In the genomic region with DNA sequence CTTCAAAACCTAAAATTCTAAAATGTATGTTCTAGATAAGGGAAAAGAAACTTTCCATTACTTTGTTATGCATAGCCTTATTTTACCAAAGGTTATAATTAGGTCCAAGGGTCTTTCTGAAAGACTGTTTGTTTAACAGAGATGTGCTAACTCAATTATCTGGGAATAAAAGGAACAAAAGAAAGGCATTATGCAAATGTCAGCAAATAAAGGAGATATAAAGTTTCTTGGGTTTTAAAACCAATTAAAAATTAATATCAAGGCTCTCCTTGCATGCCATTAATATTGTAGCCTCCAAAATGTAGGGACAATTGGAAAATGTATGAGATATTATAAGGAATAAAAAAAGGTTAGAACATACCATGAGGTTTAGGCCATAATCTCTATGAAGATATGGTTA, we compare ENCODE assay signal across 22 cellular contexts.
A peak's percentile ranks its signal among the peaks of the same experiment; 100 is the strongest.
DNase-seq lines count a peak whose midpoint lies in the region; ATAC-seq, FAIRE-seq and TF ChIP-seq lines count a peak whose summit lies in the region.
"Had no signal": no experiment of that assay in that cellular context is flagged by ENCODE, and none has a peak within 500 bp of the region (broad histone marks: within the 10 kb centered on the region; RNA-seq: fewer than 3 reads in every experiment).

No MANE protein-coding gene starts in this region.

- no peaks in the 10 kb centered on the region for H3K9me3 ChIP-seq in HepG2 (ENCODE audit: low read length)
- H3K9me3 ChIP-seq in right lobe of liver, result no peaks in the 10 kb centered on the region
- peaks cover 4% of the 10 kb centered on the region; the same call in 1 of the 2 replicates for H3K9me3 ChIP-seq in SJCRH30 (replicated peaks)
- H3K9me3 ChIP-seq: Caco-2 had no signal

- TF ChIP-seq RAD21 in HepG2 (CRISPR knock-in tag; IDR thresholded peaks at IDR 0.05), result no peak

- TF ChIP-seq CTCF in HepG2 (CRISPR knock-in tag; IDR thresholded peaks at IDR 0.05) (no peak), right lobe of liver (IDR thresholded peaks at IDR 0.05) (no peak)

- H3K27ac ChIP-seq in HepG2 (ENCODE audit: extremely low read length, insufficient read depth, low read length), result no peak overlapping the region
- H3K27ac ChIP-seq in right lobe of liver, result no peak overlapping the region
- H3K27ac ChIP-seq in SJCRH30, result no peak overlapping the region
- H3K27ac ChIP-seq: 22Rv1; BLaER1 treated with 17β-estradiol and CSF1 and Interleukin-3, amounts not matched to agents 10 nM and 100 nM; C4-2B had no signal

- in situ Hi-C loops in HepG2 (cut with HindIII; ENCODE audit: extremely low pct_ligation_motif_present, low pct_unique_long_range_greater_than_20kb), result no loop called here

- CTCF ChIA-PET in HepG2 (lab: Yijun Ruan, JAX; ENCODE audit: low intra/inter-chr PET ratio, low total read pairs), result no interaction called here

- no peaks in the 10 kb centered on the region for H3K79me2 ChIP-seq in HepG2 (ENCODE audit: insufficient read depth, low read length)

- POLR2A ChIA-PET in HepG2 (lab: Yijun Ruan, JAX), result no interaction called here

- TF ChIP-seq EP300 in HepG2 (IDR thresholded peaks at IDR 0.05; ENCODE audit: low read depth in 2 of 2, low read length in 2 of 2) (no peak), HepG2 (CRISPR knock-in tag; IDR thresholded peaks at IDR 0.05; ENCODE audit: borderline replicate concordance) (no peak)

- H3K4me3 ChIP-seq in HepG2 (replicated peaks in 1 of 3; ENCODE audit: insufficient read depth in 1 of 3, low read depth in 2 of 3, low read length in 3 of 3) (no peak overlapping the region), right lobe of liver (no peak overlapping the region), SJCRH30 (no peak overlapping the region)
- H3K4me3 ChIP-seq: BLaER1 treated with 17β-estradiol and CSF1 and Interleukin-3, amounts not matched to agents 10 nM and 100 nM had no signal

- H3K4me2 ChIP-seq in HepG2 (ENCODE audit: low read depth, low read length), result no peak overlapping the region
- H3K4me2 ChIP-seq: BLaER1 treated with 17β-estradiol and CSF1 and Interleukin-3, amounts not matched to agents 10 nM and 100 nM had no signal

- no peaks in the 10 kb centered on the region for H3K36me3 ChIP-seq in HepG2 (replicated peaks in 1 of 2; ENCODE audit: control insufficient read depth in 1 of 2, insufficient read depth in 2 of 2, low read length in 2 of 2)
- H3K36me3 ChIP-seq in right lobe of liver, result no peaks in the 10 kb centered on the region
- H3K36me3 ChIP-seq in SJCRH30, result no peaks in the 10 kb centered on the region
- H3K36me3 ChIP-seq: BLaER1 treated with 17β-estradiol and CSF1 and Interleukin-3, amounts not matched to agents 10 nM and 100 nM had no signal

- H3K4me1 ChIP-seq in HepG2 (ENCODE audit: insufficient read depth, low read length), result no peaks in the 10 kb centered on the region
- no peaks in the 10 kb centered on the region for H3K4me1 ChIP-seq in right lobe of liver
- no peaks in the 10 kb centered on the region for H3K4me1 ChIP-seq in SJCRH30
- H3K4me1 ChIP-seq: BLaER1 treated with 17β-estradiol and CSF1 and Interleukin-3, amounts not matched to agents 10 nM and 100 nM; Caco-2 had no signal

- BruUV-seq in HepG2 (replicated peaks; lab: Mats Ljungman, UMichigan), result no TSS peak

- no peaks in the 10 kb centered on the region; a peak in 1 of 5 replicates for H3K27me3 ChIP-seq in HepG2 (ENCODE audit: control insufficient read depth in 1 of 2, insufficient read depth in 2 of 2, low read length in 2 of 2)
- H3K27me3 ChIP-seq in right lobe of liver, result no peaks in the 10 kb centered on the region
- no peaks in the 10 kb centered on the region for H3K27me3 ChIP-seq in SJCRH30
- H3K27me3 ChIP-seq: BLaER1 treated with 17β-estradiol and CSF1 and Interleukin-3, amounts not matched to agents 10 nM and 100 nM had no signal

- H3K9ac ChIP-seq in HepG2 (ENCODE audit: insufficient read depth, low read depth, low read length), result no peak overlapping the region
- H3K9ac ChIP-seq: BLaER1 treated with 17β-estradiol and CSF1 and Interleukin-3, amounts not matched to agents 10 nM and 100 nM had no signal

- intact Hi-C loops in HepG2 (cut with micrococcal nuclease; ENCODE audit: unreplicated experiment) (no loop called here), right lobe of liver (cut with DNase I) (no loop called here)

- no peaks in the 10 kb centered on the region for H4K20me1 ChIP-seq in HepG2 (ENCODE audit: insufficient read depth, low read length)
- H4K20me1 ChIP-seq: BLaER1 treated with 17β-estradiol and CSF1 and Interleukin-3, amounts not matched to agents 10 nM and 100 nM had no signal

- DNase-seq in NCI-H748 (lab: John Stamatoyannopoulos, UW; ENCODE audit: unreplicated experiment) (peak; percentile 53), NCI-H748 treated with DMSO at 0.1 percent for 48 hours (lab: John Stamatoyannopoulos, UW) (no peak), HepG2 (ENCODE audit: low spot score) (no peak), right lobe of liver (no peak), NCI-H146 (lab: John Stamatoyannopoulos, UW) (peak; percentile 3), NCI-H69 (lab: John Stamatoyannopoulos, UW) (peak; percentile 55), KG1 (lab: John Stamatoyannopoulos, UW) (no peak), SJCRH30 (no peak)
- DNase-seq: AML-193; Caco-2; Calu3; CD4-positive, alpha-beta T cell; CD8-positive, alpha-beta T cell; DMS79 treated with DMSO at 0.1 percent for 48 hours; GF-D8 had no signal

- ATAC-seq in HepG2 (no peak), right lobe of liver (no peak)
- ATAC-seq: CD8-positive, alpha-beta T cell had no signal

- FAIRE-seq in HepG2 (lab: Jason Lieb, UNC), result no peak
- FAIRE-seq: D721Med, G401.6, GM12891, GM19239 had no signal

- H2AFZ ChIP-seq in HepG2 (ENCODE audit: low read length), result no peak overlapping the region

- no peak for TF ChIP-seq POLR2A in HepG2 (IDR thresholded peaks at IDR 0.05; ENCODE audit: insufficient read depth in 1 of 2, low read depth in 2 of 2, low read length in 2 of 2)
- no peak for TF ChIP-seq POLR2A in right lobe of liver (IDR thresholded peaks at IDR 0.05)

TF ChIP-seq in HepG2, 621 proteins besides CTCF, POLR2A, EP300 and RAD21:
- peak; percentile 79 to 89 for TF ChIP-seq MAFK (conservative IDR thresholded peaks at IDR 0.05 in 1 of 2, IDR thresholded peaks at IDR 0.05 in 1 of 2; ENCODE audit: low read length in 2 of 2)
- peak; percentile 82 for TF ChIP-seq MAFF (IDR thresholded peaks at IDR 0.05; ENCODE audit: low read depth, low read length)
- TF ChIP-seq MXD1 (CRISPR knock-in tag; IDR thresholded peaks at IDR 0.05), result no peak

Comparison
In these comparisons a context has a peak if more than half of its experiments do, and no peak if none do; other contexts are left out.
1. DNase-seq: peak in NCI-H748 (single experiment), NCI-H146 (single experiment) and NCI-H69 (single experiment); none in NCI-H748 treated with DMSO at 0.1 percent for 48 hours (single experiment), HepG2 (single experiment), right lobe of liver (0 of 3), KG1 (single experiment) and SJCRH30 (0 of 2).